ENCODE assay signal across 25 cellular contexts in the genomic region with DNA sequence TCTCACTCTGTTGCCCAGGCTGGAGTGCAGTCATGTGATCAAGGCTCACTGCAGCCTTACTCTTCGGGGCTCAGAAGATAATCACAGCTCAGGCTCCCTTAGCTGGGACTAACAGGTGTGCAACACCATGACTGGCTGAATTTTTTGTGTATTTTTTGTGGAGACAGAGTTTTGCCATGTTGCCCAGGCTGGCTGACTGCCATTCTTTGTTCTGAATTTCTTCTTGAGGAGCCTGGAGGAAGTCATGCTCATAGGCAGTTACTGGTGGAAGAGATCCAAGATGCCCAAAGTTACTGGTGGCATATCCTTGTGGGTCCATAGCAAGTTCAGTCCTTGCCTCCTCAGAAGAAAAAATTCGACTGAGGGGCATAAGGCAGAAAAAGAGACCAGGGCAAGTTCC. TPM values are rescaled to one million over a fixed set of nuclear protein-coding genes. Genes with fewer than 3 reads are reported as not detected.
A peak's percentile ranks its signal among the peaks of the same experiment; 100 is the strongest.
DNase-seq lines count a peak whose midpoint lies in the region; ATAC-seq, FAIRE-seq and TF ChIP-seq lines count a peak whose summit lies in the region.
"Had no signal": no experiment of that assay in that cellular context is flagged by ENCODE, and none has a peak within 500 bp of the region (broad histone marks: within the 10 kb centered on the region; RNA-seq: fewer than 3 reads in every experiment).

No MANE protein-coding gene starts in this region.

- H3K4me1 ChIP-seq in K562 (replicated peaks in 1 of 2; ENCODE audit: control insufficient read depth in 2 of 2, insufficient read depth in 2 of 2, low read length in 2 of 2) = no peaks in the 10 kb centered on the region; a peak in 1 of 5 replicates
- H3K4me1 ChIP-seq in thyroid gland = peaks cover 0 to 5% of the 10 kb centered on the region in 2 donors
- H3K4me1 ChIP-seq: A549, BE2C had no signal

- CTCF ChIA-PET in K562 (lab: Yijun Ruan, JAX; ENCODE audit: low intra/inter-chr PET ratio) = no interaction called here

- no peaks in the 10 kb centered on the region for H4K20me1 ChIP-seq in K562 (replicated peaks; ENCODE audit: control insufficient read depth, insufficient read depth, low read length)
- H4K20me1 ChIP-seq: BLaER1 treated with 17β-estradiol and CSF1 and Interleukin-3, amounts not matched to agents 10 nM and 100 nM had no signal

- in situ Hi-C loops in K562 (cut with MboI) = no loop called here

- POLR2A ChIA-PET in K562 (lab: Yijun Ruan, JAX) = no interaction called here

- no peaks in the 10 kb centered on the region for H3K9me1 ChIP-seq in K562 (ENCODE audit: control insufficient read depth, insufficient read depth, low read length)

- H3K9ac ChIP-seq in K562 (ENCODE audit: insufficient read depth in 1 of 2, low read depth in 2 of 2, low read length in 2 of 2) = no peak overlapping the region
- H3K9ac ChIP-seq: BLaER1 treated with 17β-estradiol and CSF1 and Interleukin-3, amounts not matched to agents 10 nM and 100 nM; GM23248 had no signal

- no peak overlapping the region for H2AFZ ChIP-seq in K562 (ENCODE audit: low read depth, low read length)
- H2AFZ ChIP-seq: GM23248 had no signal

- intact Hi-C loops in K562 (cut with micrococcal nuclease) = no loop called here
- intact Hi-C loops in thyroid gland (cut with DNase I) = no loop called here

- H3K27me3 ChIP-seq in K562 (ENCODE audit: control insufficient read depth in 2 of 2, insufficient read depth in 2 of 2, low read length in 2 of 2) = no peaks in the 10 kb centered on the region
- H3K27me3 ChIP-seq in thyroid gland = no peaks in the 10 kb centered on the region
- H3K27me3 ChIP-seq: BE2C; BLaER1 treated with 17β-estradiol and CSF1 and Interleukin-3, amounts not matched to agents 10 nM and 100 nM had no signal

- H3K9me3 ChIP-seq in K562 (replicated peaks; ENCODE audit: control insufficient read depth, insufficient read depth, low read depth, low read length) (peaks cover 6% of the 10 kb centered on the region; the same call in 1 of the 2 replicates), thyroid gland (no peaks in the 10 kb centered on the region)
- H3K9me3 ChIP-seq: BE2C had no signal

- 3% methylated on average over 2 of the region's 2 CpGs for WGBS in K562 (ENCODE audit: insufficient coverage, low coverage, missing lambda C conversion rate)
- WGBS in thyroid gland, 2 donors = 55% methylated on average over 2 of the region's 2 CpGs

- no peaks in the 10 kb centered on the region for H3K36me3 ChIP-seq in K562 (ENCODE audit: control insufficient read depth, insufficient read depth, low read length)
- H3K36me3 ChIP-seq in thyroid gland = no peaks in the 10 kb centered on the region
- H3K36me3 ChIP-seq: BE2C had no signal

- no peaks in the 10 kb centered on the region for H3K79me2 ChIP-seq in K562 (ENCODE audit: control insufficient read depth, insufficient read depth, low read length)

- TF ChIP-seq CTCF in C4-2B (conservative IDR thresholded peaks at IDR 0.05) (no peak), K562 (IDR thresholded peaks at IDR 0.05 in 2 of 3, conservative IDR thresholded peaks at IDR 0.05 in 1 of 3; ENCODE audit: insufficient read depth in 2 of 3, low read depth in 1 of 3, low read length in 3 of 3) (no peak), fibroblast of pulmonary artery (IDR thresholded peaks at IDR 0.05; ENCODE audit: low read length, missing control alignments) (no peak), thyroid gland (IDR thresholded peaks at IDR 0.05) (no peak)

- no peak for FAIRE-seq in K562 (lab: Jason Lieb, UNC)
- FAIRE-seq: A549, GM12891, GM19239, H1 had no signal

- no peak for TF ChIP-seq RAD21 in K562 (CRISPR knock-in tag; conservative IDR thresholded peaks at IDR 0.05 in 1 of 2, IDR thresholded peaks at IDR 0.05 in 1 of 2)

- ATAC-seq in K562 (no peak), HG03442 (IDR thresholded peaks at IDR 0.05; ENCODE audit: unreplicated experiment) (no peak)
- ATAC-seq: A549 had no signal

- BruUV-seq in K562 (replicated peaks; lab: Mats Ljungman, UMichigan) = no TSS peak

- TF ChIP-seq EP300 in K562 (IDR thresholded peaks at IDR 0.05; ENCODE audit: low read length) = no peak

- TF ChIP-seq POLR2A in K562 (conservative IDR thresholded peaks at IDR 0.05) (no peak), thyroid gland (IDR thresholded peaks at IDR 0.05) (no peak)

- no peak overlapping the region for H3K4me2 ChIP-seq in K562 (ENCODE audit: insufficient read depth, low read length)
- H3K4me2 ChIP-seq: A549; BLaER1 treated with 17β-estradiol and CSF1 and Interleukin-3, amounts not matched to agents 10 nM and 100 nM had no signal

- DNase-seq in K562 (ENCODE audit: extremely low read depth in 1 of 4, low spot score in 3 of 4) = no peak
- DNase-seq in fibroblast of pulmonary artery (ENCODE audit: low read depth) = peak; percentile 11
- DNase-seq in thyroid gland = peak; percentile 53 to 65
- DNase-seq in activated effector memory CD4-positive, alpha-beta T cell treated with anti-CD3 and anti-CD28 coated beads, Interleukin-2, amount 50 U/mL, for 16 hours = no peak
- no peak for DNase-seq in stimulated activated CD4-positive, alpha-beta T cell treated with anti-CD3 and anti-CD28 coated beads, Interleukin-15, amount 100 ng/mL, for 24 hours
- DNase-seq: 8988T; ACHN; AML-193; BE2C; Calu3; CD4-positive, alpha-beta memory T cell; COR-L47; DMS53; DMS79 treated with DMSO at 0.1 percent for 48 hours; GF-D8; GM23248; H7; HCEC 1CT had no signal

- H3K4me3 ChIP-seq in K562 (no peak overlapping the region), fibroblast of pulmonary artery (replicated peaks; ENCODE audit: low read depth, low read length) (no peak overlapping the region), thyroid gland (replicated peaks in 1 of 3) (no peak overlapping the region)
- H3K4me3 ChIP-seq: A549; BLaER1 treated with 17β-estradiol and CSF1 and Interleukin-3, amounts not matched to agents 10 nM and 100 nM; GM23248 had no signal

- peak overlapping the region; percentile 5; the same call in 1 of the 2 replicates for H3K27ac ChIP-seq in C4-2B
- H3K27ac ChIP-seq in K562 (ENCODE audit: extremely low read depth, low read depth, low read length) = no peak overlapping the region
- no peak overlapping the region for H3K27ac ChIP-seq in thyroid gland
- H3K27ac ChIP-seq: A549; BLaER1 treated with 17β-estradiol and CSF1 and Interleukin-3, amounts not matched to agents 10 nM and 100 nM; GM23248 had no signal

TF ChIP-seq in K562, 482 proteins besides CTCF, POLR2A, EP300 and RAD21:
- TF ChIP-seq ZNF121 (CRISPR knock-in tag; conservative IDR thresholded peaks at IDR 0.05) (peak; percentile 49; the same call in 1 of the 2 replicates), ZNF785 (CRISPR knock-in tag; IDR thresholded peaks at IDR 0.05) (no peak)
- TF ChIP-seq, protein P1, sequence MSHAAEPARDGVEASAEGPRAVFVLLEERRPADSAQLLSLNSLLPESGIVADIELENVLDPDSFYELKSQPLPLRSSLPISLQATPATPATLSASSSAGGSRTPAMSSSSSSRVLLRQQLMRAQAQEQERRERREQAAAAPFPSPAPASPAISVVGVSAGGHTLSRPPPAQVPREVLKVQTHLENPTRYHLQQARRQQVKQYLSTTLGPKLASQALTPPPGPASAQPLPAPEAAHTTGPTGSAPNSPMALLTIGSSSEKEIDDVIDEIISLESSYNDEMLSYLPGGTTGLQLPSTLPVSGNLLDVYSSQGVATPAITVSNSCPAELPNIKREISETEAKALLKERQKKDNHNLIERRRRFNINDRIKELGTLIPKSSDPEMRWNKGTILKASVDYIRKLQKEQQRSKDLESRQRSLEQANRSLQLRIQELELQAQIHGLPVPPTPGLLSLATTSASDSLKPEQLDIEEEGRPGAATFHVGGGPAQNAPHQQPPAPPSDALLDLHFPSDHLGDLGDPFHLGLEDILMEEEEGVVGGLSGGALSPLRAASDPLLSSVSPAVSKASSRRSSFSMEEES (CRISPR knock-in tag; IDR thresholded peaks at IDR 0.05) = peak; percentile 43

RNA-seq across cellular contexts. Expression of a gene that starts 16.6 kb away (rescaled TPM):
- total RNA-seq in K562 (2011; cell fraction: chromatin; rRNA removed; ENCODE audit: low replicate concordance) = 238 and 355 TPM in 2 replicates
- total RNA-seq in K562 (2011; cell fraction: nucleolus; rRNA removed) = 95.6 and 112 TPM in 2 replicates
- 131 and 137 TPM in 2 replicates for total RNA-seq in K562 (2011; cell fraction: nucleoplasm; rRNA removed)
- 46.6 and 56.7 TPM in 2 replicates for total RNA-seq in K562 (2014; rRNA removed)
- total RNA-seq in K562 (2014; rRNA removed; fragmentation: Illumina TruSeq; extraction: Trizol) = 64.0 and 66.0 TPM in 2 replicates
- 78.5 and 85.2 TPM in 2 replicates for total RNA-seq in K562 (2015; rRNA removed; fragmentation: Illumina TruSeq; extraction: Trizol)
- total RNA-seq in K562 (2021) = 79.6 and 81.0 TPM in 2 replicates
- 111 and 139 TPM in 2 replicates for polyA plus RNA-seq in K562 (2011; rRNA removed)
- polyA plus RNA-seq in K562 (2011; cell fraction: cytosol; rRNA removed) = 33.3 and 46.7 TPM in 2 replicates
- polyA plus RNA-seq in K562 (2011; cell fraction: nucleus; rRNA removed) = 222 and 235 TPM in 2 replicates
- 42.8 and 72.4 TPM in 2 replicates for polyA plus RNA-seq in K562 (2012)
- 117 and 143 TPM in 2 replicates for polyA plus RNA-seq in K562 (2014; fragmentation: Illumina TruSeq; extraction: Trizol)
- 10 to 100 TPM; 13.6 to 17.4 TPM for polyA plus RNA-seq in K562 (2014; fragmentation: Nextera tagmentation; extraction: Ambion mirVana)
- polyA plus RNA-seq in K562 (2014; rRNA removed) = 87.5 and 109 TPM in 2 replicates
- 143 and 157 TPM in 2 replicates for polyA minus RNA-seq in K562 (2011; rRNA and poly(A)+ RNA removed)
- polyA minus RNA-seq in K562 (2011; cell fraction: cytosol; rRNA and poly(A)+ RNA removed) = 43.0 and 60.2 TPM in 2 replicates
- 75.7 and 104 TPM in 2 replicates for polyA minus RNA-seq in K562 (2011; cell fraction: nucleus; rRNA and poly(A)+ RNA removed)
- total RNA-seq in thyroid gland = 100 to 1,000 TPM in 1 of 4 donors, 10 to 100 TPM in 3; 55.5 to 108 (median 65.6) TPM

Comparison
In these comparisons a context has a peak if more than half of its experiments do, and no peak if none do; other contexts are left out.
1. DNase-seq: peak in fibroblast of pulmonary artery (single experiment) and thyroid gland (2 of 2); none in K562 (0 of 4), activated effector memory CD4-positive, alpha-beta T cell treated with anti-CD3 and anti-CD28 coated beads, Interleukin-2, amount 50 U/mL, for 16 hours (single experiment) and stimulated activated CD4-positive, alpha-beta T cell treated with anti-CD3 and anti-CD28 coated beads, Interleukin-15, amount 100 ng/mL, for 24 hours (single experiment).